Comparison of ENCODE assay signal across 28 cellular contexts in genomic region chr9:114341152-114341830, GRCh38. TPM values are rescaled to one million over a fixed set of nuclear protein-coding genes. Genes with fewer than 3 reads are reported as not detected.
DNase-seq lines count a peak whose midpoint lies in the region; ATAC-seq, FAIRE-seq and TF ChIP-seq lines count a peak whose summit lies in the region.
"Had no signal": no experiment of that assay in that cellular context is flagged by ENCODE, and none has a peak within 500 bp of the region (broad histone marks: within the 10 kb centered on the region; RNA-seq: fewer than 3 reads in every experiment).

No MANE protein-coding gene starts in this region.

- no peaks in the 10 kb centered on the region for H3K9me3 Mint-ChIP-seq in activated naive CD4-positive, alpha-beta T cell treated with anti-CD3 and anti-CD28 coated beads for 36 hours
- no peaks in the 10 kb centered on the region for H3K9me3 Mint-ChIP-seq in activated CD4-positive, alpha-beta memory T cell treated with anti-CD3 and anti-CD28 coated beads, Interleukin-2, amount 10 ng/mL, durations not matched to agents 7 days and 5 days
- no peaks in the 10 kb centered on the region for H3K9me3 Mint-ChIP-seq in stimulated activated memory B cell treated with anti-CD40 and anti-IgM and Interleukin-4, amounts not matched to agents 10 μg/mL and 1 μg/mL and 100 μg/mL, for 72 hours
- H3K9me3 Mint-ChIP-seq: WTC11 had no signal

- H3K4me1 Mint-ChIP-seq in activated naive CD4-positive, alpha-beta T cell treated with anti-CD3 and anti-CD28 coated beads for 36 hours (ENCODE audit: low read depth): peaks cover 13% of the 10 kb centered on the region
- H3K4me1 Mint-ChIP-seq in activated CD4-positive, alpha-beta memory T cell treated with anti-CD3 and anti-CD28 coated beads, Interleukin-2, amount 10 ng/mL, durations not matched to agents 7 days and 5 days: peaks cover 10% of the 10 kb centered on the region
- H3K4me1 Mint-ChIP-seq in stimulated activated memory B cell treated with anti-CD40 and anti-IgM and Interleukin-4, amounts not matched to agents 10 μg/mL and 1 μg/mL and 100 μg/mL, for 72 hours: peaks cover 54% of the 10 kb centered on the region
- H3K4me1 Mint-ChIP-seq: WTC11 had no signal

- H3K4me1 ChIP-seq in effector memory CD4-positive, alpha-beta T cell (ENCODE audit: control insufficient read depth, insufficient read depth, low read length, poor library complexity, severe bottlenecking): no peaks in the 10 kb centered on the region
- H3K4me1 ChIP-seq: body of pancreas, uterus had no signal

- no peak for DNase-seq in activated naive CD4-positive, alpha-beta T cell treated with anti-CD3 and anti-CD28 coated beads for 36 hours
- no peak for DNase-seq in activated naive CD4-positive, alpha-beta T cell (lab: John Stamatoyannopoulos, UW)
- DNase-seq in activated CD4-positive, alpha-beta memory T cell treated with anti-CD3 and anti-CD28 coated beads, Interleukin-2, amount 10 ng/mL, durations not matched to agents 7 days and 5 days: no peak
- no peak for DNase-seq in effector memory CD4-positive, alpha-beta T cell
- DNase-seq in GM10248 (ENCODE audit: extremely low spot score) (no peak), RCC 7860 (ENCODE audit: low spot score) (no peak), RKO (ENCODE audit: low spot score) (no peak)
- DNase-seq: activated gamma-delta T cell treated with Interleukin-2 at 50 U/mL for 16 hours; C1 segment of cervical spinal cord; cortex of kidney; DMS153; IMR-90; islet precursor cell; MM.1S; NCI-H146; NCI-H2171; SHP77; stimulated activated CD4-positive, alpha-beta T cell treated with anti-CD3 and anti-CD28 coated beads, Interleukin-2, amount 100 ng/mL, for 48 hours; uterus had no signal

- no peak overlapping the region for H3K4me3 Mint-ChIP-seq in activated naive CD4-positive, alpha-beta T cell treated with anti-CD3 and anti-CD28 coated beads for 36 hours
- no peak overlapping the region for H3K4me3 Mint-ChIP-seq in activated CD4-positive, alpha-beta memory T cell treated with anti-CD3 and anti-CD28 coated beads, Interleukin-2, amount 10 ng/mL, durations not matched to agents 7 days and 5 days
- no peak overlapping the region for H3K4me3 Mint-ChIP-seq in stimulated activated memory B cell treated with anti-CD40 and anti-IgM and Interleukin-4, amounts not matched to agents 10 μg/mL and 1 μg/mL and 100 μg/mL, for 72 hours
- H3K4me3 Mint-ChIP-seq: WTC11 had no signal

- intact Hi-C loops in activated naive CD4-positive, alpha-beta T cell treated with anti-CD3 and anti-CD28 coated beads for 36 hours (cut with micrococcal nuclease): no loop called here

- FAIRE-seq in RCC 7860 (lab: Jason Lieb, UNC): no peak
- FAIRE-seq: endothelial cell of umbilical vein had no signal

- H3K27ac ChIP-seq in effector memory CD4-positive, alpha-beta T cell (ENCODE audit: insufficient read depth, low read length, poor library complexity, severe bottlenecking): peak overlapping the region; percentile 13
- H3K27ac ChIP-seq: body of pancreas, uterus had no signal

- POLR2A ChIA-PET in activated CD4-positive, alpha-beta memory T cell treated with anti-CD3 and anti-CD28 coated beads, Interleukin-2, amount 10 ng/mL, durations not matched to agents 7 days and 5 days (lab: Charles Lee): interaction anchor here (1.2 to 6.2 kb wide), 3 partner anchors 22 to 45 kb away, joined by 3 to 36 read pairs (median 5); partner anchors contain the start of gene AKNA
- POLR2A ChIA-PET in GM10248 (lab: Yijun Ruan, JAX): no interaction called here

- H3K27ac Mint-ChIP-seq in activated naive CD4-positive, alpha-beta T cell treated with anti-CD3 and anti-CD28 coated beads for 36 hours: peak overlapping the region; percentile 59
- peak overlapping the region; percentile 28 for H3K27ac Mint-ChIP-seq in activated CD4-positive, alpha-beta memory T cell treated with anti-CD3 and anti-CD28 coated beads, Interleukin-2, amount 10 ng/mL, durations not matched to agents 7 days and 5 days
- peak overlapping the region; percentile 71 for H3K27ac Mint-ChIP-seq in stimulated activated memory B cell treated with anti-CD40 and anti-IgM and Interleukin-4, amounts not matched to agents 10 μg/mL and 1 μg/mL and 100 μg/mL, for 72 hours
- H3K27ac Mint-ChIP-seq: WTC11 had no signal

- peaks cover 68% of the 10 kb centered on the region for H3K36me3 Mint-ChIP-seq in activated naive CD4-positive, alpha-beta T cell treated with anti-CD3 and anti-CD28 coated beads for 36 hours (ENCODE audit: low read depth)
- H3K36me3 Mint-ChIP-seq in activated CD4-positive, alpha-beta memory T cell treated with anti-CD3 and anti-CD28 coated beads, Interleukin-2, amount 10 ng/mL, durations not matched to agents 7 days and 5 days (ENCODE audit: low read depth): peaks cover 93% of the 10 kb centered on the region
- peaks cover 87% of the 10 kb centered on the region for H3K36me3 Mint-ChIP-seq in stimulated activated memory B cell treated with anti-CD40 and anti-IgM and Interleukin-4, amounts not matched to agents 10 μg/mL and 1 μg/mL and 100 μg/mL, for 72 hours

- no peak for ATAC-seq in stimulated activated memory B cell treated with anti-CD40 and anti-IgM and Interleukin-4, amounts not matched to agents 10 μg/mL and 1 μg/mL and 100 μg/mL, for 72 hours
- ATAC-seq: body of pancreas, HCT116, WTC11 had no signal

- no peaks in the 10 kb centered on the region for H3K9me3 ChIP-seq in effector memory CD4-positive, alpha-beta T cell (ENCODE audit: control insufficient read depth, low read length)
- H3K9me3 ChIP-seq: body of pancreas, uterus had no signal

- no peaks in the 10 kb centered on the region for H3K27me3 ChIP-seq in effector memory CD4-positive, alpha-beta T cell (replicated peaks; ENCODE audit: control insufficient read depth, insufficient read depth, low read length, poor library complexity, severe bottlenecking)
- H3K27me3 ChIP-seq: body of pancreas, uterus had no signal

- CTCF ChIA-PET in activated naive CD4-positive, alpha-beta T cell treated with anti-CD3 and anti-CD28 coated beads for 36 hours (lab: Charles Lee): interaction anchor here (0.7 to 3.7 kb wide), 5 partner anchors 20 to 54 kb away, joined by 3 to 46 read pairs (median 4); partner anchors contain the start of gene AKNA
- CTCF ChIA-PET in activated CD4-positive, alpha-beta memory T cell treated with anti-CD3 and anti-CD28 coated beads, Interleukin-2, amount 10 ng/mL, durations not matched to agents 7 days and 5 days (lab: Charles Lee): interaction anchor here (1.6 to 2.0 kb wide), 2 partner anchors 11 to 38 kb away, joined by 4 to 5 read pairs; no protein-coding TSS in a partner anchor
- CTCF ChIA-PET in GM10248 (lab: Yijun Ruan, JAX): interaction anchor here (1.5 to 3.1 kb wide), 2 partner anchors 45 to 312 kb away, joined by 3 to 8 read pairs; no protein-coding TSS in a partner anchor

- no peak for TF ChIP-seq CTCF in GM10248 (IDR thresholded peaks at IDR 0.05; ENCODE audit: control extremely low read depth, extremely low read depth, low read depth, missing control alignments)

- H3K27me3 Mint-ChIP-seq in activated naive CD4-positive, alpha-beta T cell treated with anti-CD3 and anti-CD28 coated beads for 36 hours (ENCODE audit: low read depth): no peaks in the 10 kb centered on the region
- H3K27me3 Mint-ChIP-seq in activated CD4-positive, alpha-beta memory T cell treated with anti-CD3 and anti-CD28 coated beads, Interleukin-2, amount 10 ng/mL, durations not matched to agents 7 days and 5 days: no peaks in the 10 kb centered on the region
- H3K27me3 Mint-ChIP-seq in stimulated activated memory B cell treated with anti-CD40 and anti-IgM and Interleukin-4, amounts not matched to agents 10 μg/mL and 1 μg/mL and 100 μg/mL, for 72 hours: no peaks in the 10 kb centered on the region

- peaks cover 94% of the 10 kb centered on the region for H3K36me3 ChIP-seq in effector memory CD4-positive, alpha-beta T cell (ENCODE audit: control insufficient read depth, insufficient read depth, low read length)
- H3K36me3 ChIP-seq: uterus had no signal

- H3K4me3 ChIP-seq in effector memory CD4-positive, alpha-beta T cell (ENCODE audit: insufficient read depth, low read depth, low read length, poor library complexity, severe bottlenecking): no peak overlapping the region
- H3K4me3 ChIP-seq: body of pancreas, lung, uterus had no signal

RNA-seq across cellular contexts. Expression of gene ORM2, which starts 11.6 kb away (rescaled TPM):
- not detected for total RNA-seq in activated naive CD4-positive, alpha-beta T cell treated with anti-CD3 and anti-CD28 coated beads for 36 hours
- not detected for total RNA-seq in activated CD4-positive, alpha-beta memory T cell treated with anti-CD3 and anti-CD28 coated beads, Interleukin-2, amount 10 ng/mL, durations not matched to agents 7 days and 5 days
- total RNA-seq: A673, body of pancreas, endothelial cell of umbilical vein, fibroblast of villous mesenchyme, IMR-90, myocyte had no signal

RNA-seq across cellular contexts. Expression of gene ORM1, which starts 18.4 kb away (rescaled TPM):
- total RNA-seq in activated naive CD4-positive, alpha-beta T cell treated with anti-CD3 and anti-CD28 coated beads for 36 hours: not detected
- total RNA-seq in activated CD4-positive, alpha-beta memory T cell treated with anti-CD3 and anti-CD28 coated beads, Interleukin-2, amount 10 ng/mL, durations not matched to agents 7 days and 5 days: not detected
- total RNA-seq: A673, endothelial cell of umbilical vein, fibroblast of villous mesenchyme, myocyte had no signal

RNA-seq across cellular contexts. Expression of gene AKNA, which starts 46.5 kb away (rescaled TPM):
- 100 to 1,000 TPM; 107 to 118 TPM for total RNA-seq in activated naive CD4-positive, alpha-beta T cell treated with anti-CD3 and anti-CD28 coated beads for 36 hours
- total RNA-seq in activated CD4-positive, alpha-beta memory T cell treated with anti-CD3 and anti-CD28 coated beads, Interleukin-2, amount 10 ng/mL, durations not matched to agents 7 days and 5 days: 100 to 1,000 TPM; 350 to 355 TPM
